ENCODE assay signal across 1 cellular context in the genomic region with DNA sequence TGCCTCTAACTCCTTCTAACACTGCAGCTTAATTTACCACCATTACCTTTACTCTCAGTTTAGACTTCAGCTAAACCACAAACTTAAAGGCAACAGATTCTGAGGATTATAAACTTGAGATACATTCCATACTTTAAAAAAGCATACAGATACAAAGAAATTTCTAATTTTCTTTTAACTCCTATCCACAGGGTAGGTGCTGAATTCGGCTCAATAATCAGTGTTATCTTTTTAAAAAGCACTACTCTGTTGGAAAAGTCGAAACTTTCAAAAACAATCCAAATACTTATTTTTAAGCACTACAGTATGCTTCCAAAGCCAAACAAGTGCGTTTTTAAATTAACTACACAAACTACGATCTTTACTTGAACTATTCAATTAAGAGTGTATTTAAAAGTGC.
TF ChIP-seq lines count a peak whose summit lies in the region.

No MANE protein-coding gene starts in this region.

TF ChIP-seq in H1, 55 proteins besides CTCF, POLR2A, EP300 and RAD21 (continued from another document):
- TF ChIP-seq BCL11A (IDR thresholded peaks at IDR 0.05; ENCODE audit: low read depth in 2 of 2, low read length in 2 of 2) (no peak), CBX8 (IDR thresholded peaks at IDR 0.05; ENCODE audit: borderline replicate concordance, low read depth, low read length) (no peak), SAP30 (IDR thresholded peaks at IDR 0.05; ENCODE audit: insufficient read depth, insufficient replicate concordance, low read length) (no peak), CBX5 (IDR thresholded peaks at IDR 0.05; ENCODE audit: low read depth, low read length) (no peak), SIN3A (conservative IDR thresholded peaks at IDR 0.05 in 1 of 2, IDR thresholded peaks at IDR 0.05 in 1 of 2; ENCODE audit: low read depth in 1 of 2, low read length in 2 of 2) (no peak), TBP (IDR thresholded peaks at IDR 0.05; ENCODE audit: low read depth, low read length) (no peak), TEAD4 (IDR thresholded peaks at IDR 0.05; ENCODE audit: low read depth, low read length) (no peak)
- TF ChIP-seq, protein P1, sequence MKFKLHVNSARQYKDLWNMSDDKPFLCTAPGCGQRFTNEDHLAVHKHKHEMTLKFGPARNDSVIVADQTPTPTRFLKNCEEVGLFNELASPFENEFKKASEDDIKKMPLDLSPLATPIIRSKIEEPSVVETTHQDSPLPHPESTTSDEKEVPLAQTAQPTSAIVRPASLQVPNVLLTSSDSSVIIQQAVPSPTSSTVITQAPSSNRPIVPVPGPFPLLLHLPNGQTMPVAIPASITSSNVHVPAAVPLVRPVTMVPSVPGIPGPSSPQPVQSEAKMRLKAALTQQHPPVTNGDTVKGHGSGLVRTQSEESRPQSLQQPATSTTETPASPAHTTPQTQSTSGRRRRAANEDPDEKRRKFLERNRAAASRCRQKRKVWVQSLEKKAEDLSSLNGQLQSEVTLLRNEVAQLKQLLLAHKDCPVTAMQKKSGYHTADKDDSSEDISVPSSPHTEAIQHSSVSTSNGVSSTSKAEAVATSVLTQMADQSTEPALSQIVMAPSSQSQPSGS (IDR thresholded peaks at IDR 0.05; ENCODE audit: low read length) = no peak
TF ChIP-seq in H1: peak in this region for 0.
